26 cellular contexts compared by ENCODE assay signal in genomic region chr13:41821195-41821594, GRCh38.
"Had no signal": no experiment of that assay in that cellular context is flagged by ENCODE, and none has a peak within 500 bp of the region (broad histone marks: within the 10 kb centered on the region; RNA-seq: fewer than 3 reads in every experiment).

No MANE protein-coding gene starts in this region.

- DNase-seq: activated CD4-positive, alpha-beta memory T cell treated with anti-CD3 and anti-CD28 coated beads, Interleukin-2, amount 10 ng/mL, durations not matched to agents 7 days and 5 days; activated CD4-positive, alpha-beta T cell treated with anti-CD3 and anti-CD28 coated beads for 36 hours; activated CD4-positive, alpha-beta T cell treated with anti-CD3 and anti-CD28 coated beads, Interleukin-2, amount 50 U/mL, for 1 hour; activated naive CD4-positive, alpha-beta T cell treated with anti-CD3 and anti-CD28 coated beads, Interleukin-2, amount 50 U/mL, for 16 hours; activated naive CD8-positive, alpha-beta T cell treated with anti-CD3 and anti-CD28 coated beads, Interleukin-2, amount 10 ng/mL, durations not matched to agents 7 days and 5 days; activated T-cell treated with anti-CD3 and anti-CD28 coated beads for 4 hours; activated T-cell treated with anti-CD3 and anti-CD28 coated beads, Interleukin-2, amount 50 U/mL, for 72 hours; adrenal gland; anterior cingulate cortex; Karpas-422; MM.1S; NCI-H1105 treated with DMSO at 0.1 percent for 48 hours; NCI-H2029; NCI-H2107; NCI-H2171 treated with DMSO at 0.1 percent for 48 hours; NCI-H226; NCI-H526; NCI-H774; PC-3; SHP77 treated with DMSO at 0.1 percent for 48 hours; T-helper 9 cell had no signal

- ATAC-seq: activated CD4-positive, alpha-beta T cell treated with anti-CD3 and anti-CD28 coated beads for 36 hours; activated T-cell treated with anti-CD3 and anti-CD28 coated beads, Interleukin-2, amount 50 U/mL, for 72 hours; K562; PC-3 had no signal

- H3K27me3 ChIP-seq: adrenal gland had no signal

- H3K36me3 ChIP-seq: adrenal gland had no signal

- H3K4me3 Mint-ChIP-seq: activated CD4-positive, alpha-beta memory T cell treated with anti-CD3 and anti-CD28 coated beads, Interleukin-2, amount 10 ng/mL, durations not matched to agents 7 days and 5 days; activated CD4-positive, alpha-beta T cell treated with anti-CD3 and anti-CD28 coated beads for 36 hours; activated naive CD8-positive, alpha-beta T cell treated with anti-CD3 and anti-CD28 coated beads, Interleukin-2, amount 10 ng/mL, durations not matched to agents 7 days and 5 days; activated T-cell treated with anti-CD3 and anti-CD28 coated beads, Interleukin-2, amount 50 U/mL, for 72 hours; T-helper 1 cell treated with Interleukin-12 subunit alpha and Interleukin-12 subunit beta and Interleukin-4 antibody, amounts not matched to agents 30 μg/mL and 1 μg/mL, for 36 hours had no signal

- H3K27ac ChIP-seq: adrenal gland had no signal

- FAIRE-seq: K562, RCC 7860, TTC549 had no signal

- H3K4me3 ChIP-seq: adrenal gland, K562 had no signal

- H3K4me1 Mint-ChIP-seq: activated CD4-positive, alpha-beta memory T cell treated with anti-CD3 and anti-CD28 coated beads, Interleukin-2, amount 10 ng/mL, durations not matched to agents 7 days and 5 days; activated CD4-positive, alpha-beta T cell treated with anti-CD3 and anti-CD28 coated beads for 36 hours; activated naive CD8-positive, alpha-beta T cell treated with anti-CD3 and anti-CD28 coated beads, Interleukin-2, amount 10 ng/mL, durations not matched to agents 7 days and 5 days had no signal

- H3K27ac Mint-ChIP-seq: activated CD4-positive, alpha-beta memory T cell treated with anti-CD3 and anti-CD28 coated beads, Interleukin-2, amount 10 ng/mL, durations not matched to agents 7 days and 5 days; activated CD4-positive, alpha-beta T cell treated with anti-CD3 and anti-CD28 coated beads for 36 hours; activated naive CD8-positive, alpha-beta T cell treated with anti-CD3 and anti-CD28 coated beads, Interleukin-2, amount 10 ng/mL, durations not matched to agents 7 days and 5 days; activated T-cell treated with anti-CD3 and anti-CD28 coated beads, Interleukin-2, amount 50 U/mL, for 72 hours; activated T-helper 2 cell treated with anti-CD3 and anti-CD28 coated beads, Interferon-gamma antibody, Interleukin-2, Interleukin-4, amounts not matched to agents 10 μg/mL and 5 μg/mL and 100 μg/mL, durations not matched to agents 14 hours and 24 hours and 36 hours; T-helper 1 cell treated with Interleukin-12 subunit alpha and Interleukin-12 subunit beta and Interleukin-4 antibody, amounts not matched to agents 30 μg/mL and 1 μg/mL, for 36 hours had no signal

- H3K9me3 Mint-ChIP-seq: activated CD4-positive, alpha-beta memory T cell treated with anti-CD3 and anti-CD28 coated beads, Interleukin-2, amount 10 ng/mL, durations not matched to agents 7 days and 5 days; activated naive CD8-positive, alpha-beta T cell treated with anti-CD3 and anti-CD28 coated beads, Interleukin-2, amount 10 ng/mL, durations not matched to agents 7 days and 5 days; activated T-cell treated with anti-CD3 and anti-CD28 coated beads, Interleukin-2, amount 50 U/mL, for 72 hours; activated T-helper 2 cell treated with anti-CD3 and anti-CD28 coated beads, Interferon-gamma antibody, Interleukin-2, Interleukin-4, amounts not matched to agents 10 μg/mL and 5 μg/mL and 100 μg/mL, durations not matched to agents 14 hours and 24 hours and 36 hours; T-helper 1 cell treated with Interleukin-12 subunit alpha and Interleukin-12 subunit beta and Interleukin-4 antibody, amounts not matched to agents 30 μg/mL and 1 μg/mL, for 36 hours had no signal

- H3K27me3 Mint-ChIP-seq: activated CD4-positive, alpha-beta memory T cell treated with anti-CD3 and anti-CD28 coated beads, Interleukin-2, amount 10 ng/mL, durations not matched to agents 7 days and 5 days; activated CD4-positive, alpha-beta T cell treated with anti-CD3 and anti-CD28 coated beads for 36 hours; activated naive CD8-positive, alpha-beta T cell treated with anti-CD3 and anti-CD28 coated beads, Interleukin-2, amount 10 ng/mL, durations not matched to agents 7 days and 5 days had no signal
